8 cellular contexts compared by ENCODE assay signal in genomic region chr6:157221049-157221816, GRCh38.
A peak's percentile ranks its signal among the peaks of the same experiment; 100 is the strongest.
DNase-seq lines count a peak whose midpoint lies in the region; ATAC-seq and TF ChIP-seq lines count a peak whose summit lies in the region.

No MANE protein-coding gene starts in this region.

- no peak for TF ChIP-seq POLR2A in lower leg skin (IDR thresholded peaks at IDR 0.05)

- intact Hi-C loops in lower leg skin (cut with DNase I; ENCODE audit: low total_unique reads), result no loop called here

- peak overlapping the region; percentile 49 for H3K4me3 ChIP-seq in coronary artery
- H3K4me3 ChIP-seq in lower leg skin (ENCODE audit: low read depth, poor library complexity, severe bottlenecking), result no peak overlapping the region

- no peak for TF ChIP-seq CTCF in coronary artery (IDR thresholded peaks at IDR 0.05)
- TF ChIP-seq CTCF in lower leg skin (IDR thresholded peaks at IDR 0.05), result peak in 1 of 3 donors; percentile 45

- H3K27ac ChIP-seq in coronary artery, result peak overlapping the region; percentile 61 to 82

- 22 to 23% methylated on average over 40 to 41 of the region's 41 CpGs for WGBS in lower leg skin, 2 donors

- ATAC-seq in HG02642 (IDR thresholded peaks at IDR 0.05; ENCODE audit: poor library complexity, unreplicated experiment), result peak; percentile 32
- no peak for ATAC-seq in HG03469 (IDR thresholded peaks at IDR 0.05; ENCODE audit: unreplicated experiment)

- DNase-seq in EH (ENCODE audit: low read depth), result peak; percentile 80
- peak; percentile 47 to 66 for DNase-seq in NCI-H524 (lab: John Stamatoyannopoulos, UW)
- peak; percentile 92 for DNase-seq in activated CD4-positive, alpha-beta T cell treated with anti-CD3 and anti-CD28 coated beads for 48 hours
- peak; percentile 87 for DNase-seq in coronary artery (ENCODE audit: low spot score)
- DNase-seq in lower leg skin (ENCODE audit: low spot score in 2 of 2), result peak; percentile 82 to 97
- peak; percentile 52 to 75 (median 63) for DNase-seq in stimulated activated CD4-positive, alpha-beta T cell treated with anti-CD3 and anti-CD28 coated beads, TNF-alpha, amount 100 ng/mL, for 1 hour (ENCODE audit: low read depth in 3 of 3, low spot score in 1 of 3)
